15 cellular contexts compared by ENCODE assay signal in the genomic region with DNA sequence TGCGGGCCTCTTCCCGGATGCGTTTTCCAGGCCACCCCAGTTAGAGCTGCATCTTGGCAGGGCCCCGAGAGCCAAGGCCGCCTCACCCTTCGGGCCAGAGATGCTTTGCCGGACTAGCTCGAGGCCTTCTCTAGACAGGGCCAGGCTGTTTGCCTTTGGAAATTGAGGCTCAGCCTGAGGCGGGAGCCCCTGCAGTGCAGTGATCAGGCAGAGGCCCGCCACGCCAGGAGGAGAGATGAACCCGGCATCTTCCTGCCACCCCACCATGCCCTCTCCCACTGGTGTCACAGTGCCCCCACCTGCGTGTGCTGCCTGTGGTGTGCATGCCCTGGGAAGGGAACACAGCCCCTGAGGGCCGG. TPM values are rescaled to one million over a fixed set of nuclear protein-coding genes. Genes with fewer than 3 reads are reported as not detected.
DNase-seq lines count a peak whose midpoint lies in the region; ATAC-seq and TF ChIP-seq lines count a peak whose summit lies in the region.
"Had no signal": no experiment of that assay in that cellular context is flagged by ENCODE, and none has a peak within 500 bp of the region (broad histone marks: within the 10 kb centered on the region; RNA-seq: fewer than 3 reads in every experiment).

No MANE protein-coding gene starts in this region.

- no CpG with 5 or more reads among the region's 14 CpGs for WGBS in neuronal stem cell (ENCODE audit: extremely low coverage in 2 of 2, insufficient read length in 2 of 2, insufficient replicate concordance in 1 of 2), 2 donors

- no peaks in the 10 kb centered on the region for H3K4me1 Mint-ChIP-seq in stimulated activated naive CD8-positive, alpha-beta T cell treated with anti-CD3 and anti-CD28 coated beads, Interleukin-15, amount 100 ng/mL, for 72 hours
- no peaks in the 10 kb centered on the region for H3K4me1 Mint-ChIP-seq in activated CD4-positive, alpha-beta T cell treated with anti-CD3 and anti-CD28 coated beads, Interleukin-2, amount 10 ng/mL, durations not matched to agents 24 days and 14 days
- H3K4me1 Mint-ChIP-seq: CD4-positive, alpha-beta memory T cell; IgD-negative memory B cell had no signal

- no peaks in the 10 kb centered on the region for H3K36me3 Mint-ChIP-seq in activated CD4-positive, alpha-beta T cell treated with anti-CD3 and anti-CD28 coated beads, Interleukin-2, amount 10 ng/mL, durations not matched to agents 24 days and 14 days (ENCODE audit: low read depth)

- H3K27ac Mint-ChIP-seq in stimulated activated naive CD8-positive, alpha-beta T cell treated with anti-CD3 and anti-CD28 coated beads, Interleukin-15, amount 100 ng/mL, for 72 hours: no peak overlapping the region
- H3K27ac Mint-ChIP-seq in activated CD4-positive, alpha-beta T cell treated with anti-CD3 and anti-CD28 coated beads, Interleukin-2, amount 10 ng/mL, durations not matched to agents 24 days and 14 days: no peak overlapping the region
- H3K27ac Mint-ChIP-seq: CD4-positive, alpha-beta memory T cell; IgD-negative memory B cell had no signal

- no peak overlapping the region for H3K4me3 ChIP-seq in Panc1 (ENCODE audit: low read depth in 2 of 2, low read length in 2 of 2)
- H3K4me3 ChIP-seq in neuronal stem cell (ENCODE audit: low read length in 2 of 2): peak overlapping the region in 1 of 2 donors; percentile 38
- H3K4me3 ChIP-seq: GM23248 had no signal

- H2BK5ac ChIP-seq in neuronal stem cell (ENCODE audit: low read length): no peak overlapping the region

- no peak overlapping the region for H3K4me3 Mint-ChIP-seq in stimulated activated naive CD8-positive, alpha-beta T cell treated with anti-CD3 and anti-CD28 coated beads, Interleukin-15, amount 100 ng/mL, for 72 hours
- no peak overlapping the region for H3K4me3 Mint-ChIP-seq in activated CD4-positive, alpha-beta T cell treated with anti-CD3 and anti-CD28 coated beads, Interleukin-2, amount 10 ng/mL, durations not matched to agents 24 days and 14 days
- H3K4me3 Mint-ChIP-seq: CD4-positive, alpha-beta memory T cell; IgD-negative memory B cell had no signal

- H3K36me3 ChIP-seq in Panc1 (ENCODE audit: control insufficient read depth, insufficient read depth, low read length) (no peaks in the 10 kb centered on the region), neuronal stem cell (replicated peaks in 1 of 2; ENCODE audit: control insufficient read depth in 2 of 2, insufficient read depth in 2 of 2, low read length in 2 of 2) (no peaks in the 10 kb centered on the region)
- H3K36me3 ChIP-seq: BE2C had no signal

- BruUV-seq in Panc1 (replicated peaks; lab: Mats Ljungman, UMichigan): no TSS peak

- TF ChIP-seq CTCF in Panc1 (IDR thresholded peaks at IDR 0.05): no peak

- no peaks in the 10 kb centered on the region for H3K79me1 ChIP-seq in neuronal stem cell (ENCODE audit: low read depth, low read length)

- peaks cover 40% of the 10 kb centered on the region for H3K27me3 Mint-ChIP-seq in stimulated activated naive CD8-positive, alpha-beta T cell treated with anti-CD3 and anti-CD28 coated beads, Interleukin-15, amount 100 ng/mL, for 72 hours
- H3K27me3 Mint-ChIP-seq in activated CD4-positive, alpha-beta T cell treated with anti-CD3 and anti-CD28 coated beads, Interleukin-2, amount 10 ng/mL, durations not matched to agents 24 days and 14 days: peaks cover 18% of the 10 kb centered on the region

- no peak overlapping the region for H2AK5ac ChIP-seq in neuronal stem cell (ENCODE audit: low read depth, low read length)

- no peak for DNase-seq in stimulated activated naive CD8-positive, alpha-beta T cell treated with anti-CD3 and anti-CD28 coated beads, Interleukin-15, amount 100 ng/mL, for 72 hours
- DNase-seq in stimulated activated naive CD8-positive, alpha-beta T cell treated with anti-CD3 and anti-CD28 coated beads, Interleukin-15, Interleukin-2, amounts not matched to agents 100 U/mL and 50 U/mL, for 24 hours: no peak
- no peak for DNase-seq in Panc1 (ENCODE audit: low read depth, low spot score)
- DNase-seq in neuronal stem cell (ENCODE audit: low spot score): no peak
- no peak for DNase-seq in DMS114 treated with DMSO at 0.1 percent for 48 hours (lab: John Stamatoyannopoulos, UW; ENCODE audit: unreplicated experiment)
- DNase-seq in activated CD4-positive, alpha-beta T cell treated with anti-CD3 and anti-CD28 coated beads, Interleukin-2, amount 10 ng/mL, durations not matched to agents 24 days and 14 days: no peak
- no peak for DNase-seq in kidney glomerular epithelial cell (lab: John Stamatoyannopoulos, UW)
- DNase-seq: BE2C; CD4-positive, alpha-beta memory T cell; DMS153; DND-41; GDM1 had no signal

- H4K91ac ChIP-seq in neuronal stem cell (ENCODE audit: low read depth, low read length, poor library complexity): no peak overlapping the region

- no peak overlapping the region for H2AFZ ChIP-seq in neuronal stem cell (ENCODE audit: low read length)
- H2AFZ ChIP-seq: GM23248 had no signal

- peaks cover 10% of the 10 kb centered on the region for H3K27me3 ChIP-seq in Panc1 (ENCODE audit: control insufficient read depth, insufficient read depth, low read length)
- H3K27me3 ChIP-seq in neuronal stem cell (ENCODE audit: control insufficient read depth in 3 of 3, insufficient read depth in 3 of 3, low read depth in 1 of 3, low read length in 3 of 3): peaks cover 0 to 20% (median 0%) of the 10 kb centered on the region in 3 experiments

- H2BK12ac ChIP-seq in neuronal stem cell (ENCODE audit: low read length): peak overlapping the region; percentile 58

- no peak overlapping the region for H3K23ac ChIP-seq in neuronal stem cell (ENCODE audit: low read depth, low read length, poor library complexity)

- H3K27ac ChIP-seq in Panc1 (ENCODE audit: low read length): no peak overlapping the region
- no peak overlapping the region for H3K27ac ChIP-seq in neuronal stem cell (replicated peaks; ENCODE audit: low read length)
- H3K27ac ChIP-seq: C4-2B, GM23248 had no signal

- in situ Hi-C loops in Panc1 (cut with HindIII; ENCODE audit: low pct_unique_long_range_greater_than_20kb, low sequenced_read_pairs): no loop called here

- H2BK15ac ChIP-seq in neuronal stem cell (ENCODE audit: low read length): no peak overlapping the region

- H4K8ac ChIP-seq in neuronal stem cell (ENCODE audit: low read depth, low read length): no peak overlapping the region

- POLR2A ChIA-PET in Panc1 (lab: Charles Lee): no interaction called here

- intact Hi-C loops in Panc1 (cut with micrococcal nuclease; ENCODE audit: unreplicated experiment): no loop called here
- intact Hi-C loops in activated CD4-positive, alpha-beta T cell treated with anti-CD3 and anti-CD28 coated beads, Interleukin-2, amount 10 ng/mL, durations not matched to agents 24 days and 14 days (cut with micrococcal nuclease): no loop called here

- H3K9me3 Mint-ChIP-seq in stimulated activated naive CD8-positive, alpha-beta T cell treated with anti-CD3 and anti-CD28 coated beads, Interleukin-15, amount 100 ng/mL, for 72 hours: no peaks in the 10 kb centered on the region
- no peaks in the 10 kb centered on the region for H3K9me3 Mint-ChIP-seq in activated CD4-positive, alpha-beta T cell treated with anti-CD3 and anti-CD28 coated beads, Interleukin-2, amount 10 ng/mL, durations not matched to agents 24 days and 14 days

- no peak overlapping the region for H3K9ac ChIP-seq in neuronal stem cell (ENCODE audit: low read depth, low read length, poor library complexity)
- H3K9ac ChIP-seq: GM23248 had no signal

- CTCF ChIA-PET in Panc1 (lab: Charles Lee): no interaction called here

- no peak overlapping the region for H2BK120ac ChIP-seq in neuronal stem cell (ENCODE audit: low read depth, low read length)

- peak; percentile 20 for ATAC-seq in stimulated activated naive CD8-positive, alpha-beta T cell treated with anti-CD3 and anti-CD28 coated beads, Interleukin-15, amount 100 ng/mL, for 72 hours
- ATAC-seq in stimulated activated naive CD8-positive, alpha-beta T cell treated with anti-CD3 and anti-CD28 coated beads, Interleukin-15, Interleukin-2, amounts not matched to agents 100 U/mL and 50 U/mL, for 24 hours: no peak
- ATAC-seq in Panc1: peak; percentile 41; the same call in 1 of the 2 replicates

- H3K18ac ChIP-seq in neuronal stem cell (ENCODE audit: low read length): peak overlapping the region; percentile 48

- H3K9me3 ChIP-seq in Panc1 (ENCODE audit: control insufficient read depth, insufficient read depth, low read depth, low read length) (no peaks in the 10 kb centered on the region), neuronal stem cell (replicated peaks in 1 of 2; ENCODE audit: control insufficient read depth in 2 of 2, insufficient read depth in 1 of 2, low read depth in 1 of 2, low read length in 2 of 2) (no peaks in the 10 kb centered on the region)
- H3K9me3 ChIP-seq: BE2C had no signal

- no peak overlapping the region for H3K4me2 ChIP-seq in neuronal stem cell (ENCODE audit: insufficient read depth, low read length, poor library complexity, severe bottlenecking)

- no peak overlapping the region for H3K14ac ChIP-seq in neuronal stem cell (ENCODE audit: low read length)

- no peak overlapping the region for H3K4ac ChIP-seq in neuronal stem cell (ENCODE audit: low read length)

- no peaks in the 10 kb centered on the region for H3K4me1 ChIP-seq in Panc1 (ENCODE audit: control insufficient read depth, insufficient read depth, low read length)
- H3K4me1 ChIP-seq in neuronal stem cell (ENCODE audit: control insufficient read depth in 2 of 2, insufficient read depth in 1 of 2, low read depth in 1 of 2, low read length in 2 of 2): no peaks in the 10 kb centered on the region
- H3K4me1 ChIP-seq: BE2C had no signal

RNA-seq across cellular contexts. Expression of a gene that starts 8.9 kb away (rescaled TPM):
- 0.26 TPM for total RNA-seq in Panc1 (2021; ENCODE audit: unreplicated experiment)
- not detected for polyA plus RNA-seq in Panc1 (2012; ENCODE audit: insufficient read length)
- polyA plus RNA-seq in neuronal stem cell (2013, experiment 1 of 2): 0.04 TPM
- polyA plus RNA-seq in neuronal stem cell (2013, experiment 2 of 2): not detected
- not detected in 2 replicates for total RNA-seq in activated CD4-positive, alpha-beta T cell treated with anti-CD3 and anti-CD28 coated beads, Interleukin-2, amount 10 ng/mL, durations not matched to agents 24 days and 14 days
- total RNA-seq: CD4-positive, alpha-beta memory T cell; GM23248 had no signal
- polyA plus RNA-seq: CD4-positive, alpha-beta memory T cell; GM23248; IgD-negative memory B cell had no signal
